In the genomic region with DNA sequence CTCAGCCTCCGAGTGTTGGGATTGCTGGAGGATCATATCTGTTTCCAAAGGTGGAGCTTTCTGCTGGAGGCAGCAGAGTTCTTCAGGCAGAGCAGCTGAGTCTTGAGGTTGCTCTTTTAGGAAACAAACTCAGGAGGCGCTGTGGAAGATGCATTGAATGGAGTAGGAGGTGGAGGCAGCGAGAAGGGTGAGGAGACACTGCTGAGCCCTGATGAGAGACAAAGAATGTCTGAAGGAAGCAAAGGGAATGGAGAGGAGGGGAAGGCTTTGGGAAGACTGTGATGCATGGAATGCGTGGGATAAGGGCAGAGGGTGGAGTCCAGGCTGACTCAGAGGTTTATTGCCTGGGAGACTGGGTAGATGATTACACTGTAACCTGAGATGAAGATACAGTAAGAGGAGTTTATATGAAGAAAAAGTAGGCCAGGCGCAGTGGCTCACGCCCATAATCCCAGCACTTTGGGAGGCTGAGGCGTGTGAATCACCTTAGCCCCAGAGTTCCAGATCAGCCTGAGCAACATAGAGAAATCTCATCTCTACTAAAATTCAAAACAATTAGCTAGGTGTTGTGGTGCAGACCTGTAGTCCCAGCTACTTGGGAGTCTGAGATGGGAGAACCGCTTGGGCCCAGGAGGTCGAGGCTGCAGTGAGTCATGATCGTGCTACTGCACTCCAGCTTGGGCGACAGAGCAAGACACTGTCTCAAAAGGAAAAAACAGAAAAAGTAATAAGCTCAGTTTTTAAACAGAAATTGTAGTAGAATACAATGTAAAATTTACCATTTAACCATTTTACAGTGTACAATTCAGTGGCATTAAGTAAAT, we compare ENCODE assay signal across 8 cellular contexts. TPM values are rescaled to one million over a fixed set of nuclear protein-coding genes. Genes with fewer than 3 reads are reported as not detected.
DNase-seq lines count a peak whose midpoint lies in the region; ATAC-seq, FAIRE-seq and TF ChIP-seq lines count a peak whose summit lies in the region.

No MANE protein-coding gene starts in this region.

- H3K36me3 ChIP-seq in ACC112 (ENCODE audit: insufficient read depth, low read length) (no peaks in the 10 kb centered on the region), SK-N-SH (replicated peaks in 1 of 2; ENCODE audit: control insufficient read depth in 1 of 2, insufficient read depth in 2 of 2, low read length in 1 of 2) (no peaks in the 10 kb centered on the region), heart right ventricle (no peaks in the 10 kb centered on the region), small intestine (ENCODE audit: control insufficient read depth in 2 of 2, insufficient read depth in 2 of 2, low read length in 2 of 2) (no peaks in the 10 kb centered on the region)

- TF ChIP-seq RAD21 in SK-N-SH (IDR thresholded peaks at IDR 0.05; ENCODE audit: low read length): no peak

- H3K27ac ChIP-seq in ACC112 (ENCODE audit: low read depth, low read length): peak overlapping the region; percentile 97
- H3K27ac ChIP-seq in SK-N-SH (ENCODE audit: low read depth in 2 of 2, low read length in 1 of 2): peak overlapping the region; percentile 64 to 98; a peak in 3 of 4 replicates
- H3K27ac ChIP-seq in heart right ventricle: peak overlapping the region in 1 of 10 donors; percentile 38
- H3K27ac ChIP-seq in small intestine (ENCODE audit: low read depth in 1 of 2, low read length in 1 of 2): peak overlapping the region; percentile 66 to 76

- ATAC-seq in heart right ventricle (peak in 5 of 8 donors; percentile 46 to 85 (median 62)), GM18870 (IDR thresholded peaks at IDR 0.05; ENCODE audit: unreplicated experiment) (no peak), HG02970 (IDR thresholded peaks at IDR 0.05; ENCODE audit: low FRiP score, unreplicated experiment) (no peak)

- TF ChIP-seq CTCF in SK-N-SH (IDR thresholded peaks at IDR 0.05) (peak; percentile 69), heart right ventricle (IDR thresholded peaks at IDR 0.05) (peak in 1 of 9 donors; percentile 16)

- intact Hi-C loops in heart right ventricle (cut with DNase I): no loop called here

- H3K4me1 ChIP-seq in ACC112 (ENCODE audit: control insufficient read depth, insufficient read depth, low read length, unreplicated experiment) (peaks cover 17% of the 10 kb centered on the region), SK-N-SH (ENCODE audit: control insufficient read depth in 1 of 2, insufficient read depth in 2 of 2, low read depth in 1 of 2, low read length in 1 of 2) (peaks cover 2 to 10% of the 10 kb centered on the region in 2 experiments; a peak in 1 of 4 replicates), heart right ventricle (peaks cover 0 to 13% (median 0%) of the 10 kb centered on the region in 9 donors), small intestine (ENCODE audit: control insufficient read depth in 2 of 2, insufficient read depth in 1 of 2, low read depth in 1 of 2, low read length in 1 of 2) (no peaks in the 10 kb centered on the region)

- peak overlapping the region; percentile 68 for H3K9ac ChIP-seq in SK-N-SH

- no peak for TF ChIP-seq EP300 in SK-N-SH (IDR thresholded peaks at IDR 0.05; ENCODE audit: borderline replicate concordance in 1 of 2, low read depth in 1 of 2, low read length in 1 of 2)

- POLR2A ChIA-PET in SK-N-SH (lab: Yijun Ruan, JAX): interaction anchor here (1.6 kb wide), 1 partner anchor 18 kb away, joined by 8 read pairs; a partner anchor contains a TSS

- CTCF ChIA-PET in SK-N-SH (lab: Yijun Ruan, JAX): interaction anchor here (0.7 kb wide), 1 partner anchor 58 kb away, joined by 3 read pairs; no protein-coding TSS in a partner anchor

- peak overlapping the region; percentile 35; the same call in 1 of the 2 replicates for H3K4me3 ChIP-seq in ACC112 (ENCODE audit: low read depth, low read length)
- peak overlapping the region in 1 of 2 experiments; percentile 33; a peak in 2 of 4 replicates for H3K4me3 ChIP-seq in SK-N-SH (ENCODE audit: low read depth in 2 of 2, low read length in 1 of 2)
- no peak overlapping the region for H3K4me3 ChIP-seq in heart right ventricle
- no peak overlapping the region for H3K4me3 ChIP-seq in small intestine (ENCODE audit: low read depth in 1 of 2, low read length in 2 of 2)

- H3K79me2 ChIP-seq in ACC112 (ENCODE audit: control insufficient read depth, insufficient read depth, low read length, unreplicated experiment) (no peaks in the 10 kb centered on the region), SK-N-SH (ENCODE audit: insufficient read depth) (no peaks in the 10 kb centered on the region)

- no peaks in the 10 kb centered on the region for H3K27me3 ChIP-seq in ACC112 (ENCODE audit: insufficient read depth, low read length)
- no peaks in the 10 kb centered on the region for H3K27me3 ChIP-seq in SK-N-SH (ENCODE audit: insufficient read depth)
- peaks cover 0 to 6% (median 0%) of the 10 kb centered on the region in 7 donors for H3K27me3 ChIP-seq in heart right ventricle
- H3K27me3 ChIP-seq in small intestine (ENCODE audit: control insufficient read depth in 2 of 2, insufficient read depth in 2 of 2, low read length in 2 of 2): no peaks in the 10 kb centered on the region

- no peaks in the 10 kb centered on the region for H3K9me2 ChIP-seq in SK-N-SH

- H2AFZ ChIP-seq in ACC112 (ENCODE audit: low read length, unreplicated experiment) (peak overlapping the region; percentile 75), SK-N-SH (ENCODE audit: low read depth) (peak overlapping the region; percentile 71)

- peaks cover 23% of the 10 kb centered on the region for H3F3A ChIP-seq in SK-N-SH (replicated peaks; ENCODE audit: insufficient read depth)

- H3K4me2 ChIP-seq in SK-N-SH: peak overlapping the region; percentile 56

- H4K20me1 ChIP-seq in SK-N-SH (ENCODE audit: insufficient read depth): no peaks in the 10 kb centered on the region

- H3K9me3 ChIP-seq in SK-N-SH: no peaks in the 10 kb centered on the region
- peaks cover 0 to 7% (median 0%) of the 10 kb centered on the region in 11 donors for H3K9me3 ChIP-seq in heart right ventricle
- no peaks in the 10 kb centered on the region for H3K9me3 ChIP-seq in small intestine (ENCODE audit: control insufficient read depth, low read depth)

- FAIRE-seq in small intestine (lab: Jason Lieb, UNC): no peak

- WGBS in SK-N-SH (ENCODE audit: low lambda C conversion rate): 18% methylated on average over 11 of the region's 11 CpGs
- WGBS in heart right ventricle, 2 donors: 62 to 64% methylated on average over 11 of the region's 11 CpGs
- 16 to 39% (median 38%) methylated on average over 11 of the region's 11 CpGs for WGBS in small intestine, 3 donors

- DNase-seq in HT1080 (ENCODE audit: low read depth) (peak; percentile 100), SK-N-SH (no peak), heart right ventricle (no peak), small intestine (peak; percentile 97), KG1 (lab: John Stamatoyannopoulos, UW) (no peak)

RNA-seq across cellular contexts. Expression of a gene that starts 17.8 kb away (rescaled TPM):
- total RNA-seq in HT1080 (2014; rRNA removed; shearing (Covaris generic)): 38.0 and 39.0 TPM in 2 replicates
- 59.5 and 74.5 TPM in 2 replicates for polyA plus RNA-seq in HT1080 (2015; cell fraction: cytosol; rRNA removed)
- polyA plus RNA-seq in HT1080 (2015; cell fraction: nucleus; rRNA removed): 37.1 and 45.0 TPM in 2 replicates
- polyA plus RNA-seq in SK-N-SH (2012; rRNA removed) (95.0 and 101 TPM in 2 replicates), heart right ventricle (10 to 100 TPM; 80.4 to 85.9 TPM), small intestine (100 to 1,000 TPM; 170 to 334 (median 314) TPM)
- 66.9 and 81.3 TPM in 2 replicates for polyA plus RNA-seq in SK-N-SH (2012; cell fraction: cytosol; rRNA removed)
- 186 and 201 TPM in 2 replicates for polyA plus RNA-seq in SK-N-SH (2012; cell fraction: nucleus; rRNA removed)
- 100 to 1,000 TPM in 1 of 10 donors, 10 to 100 TPM in 9; 53.0 to 105 (median 67.1) TPM for total RNA-seq in heart right ventricle

RNA-seq across cellular contexts. Expression of a gene that starts 18.0 kb away (rescaled TPM):
- 4.1 and 4.3 TPM in 2 replicates for total RNA-seq in HT1080 (2014; rRNA removed; shearing (Covaris generic))
- 12.6 and 13.9 TPM in 2 replicates for polyA plus RNA-seq in HT1080 (2015; cell fraction: cytosol; rRNA removed)
- 29.0 and 36.7 TPM in 2 replicates for polyA plus RNA-seq in HT1080 (2015; cell fraction: nucleus; rRNA removed)
- polyA plus RNA-seq in SK-N-SH (2012; rRNA removed) (28.5 and 31.0 TPM in 2 replicates), heart right ventricle (10 to 100 TPM in 1 of 2 donors, 1 to 10 TPM in 1; 5.2 to 18.0 TPM), small intestine (10 to 100 TPM; 10.8 to 17.4 (median 14.3) TPM)
- polyA plus RNA-seq in SK-N-SH (2012; cell fraction: cytosol; rRNA removed): 14.6 and 20.3 TPM in 2 replicates
- polyA plus RNA-seq in SK-N-SH (2012; cell fraction: nucleus; rRNA removed): 75.2 and 98.0 TPM in 2 replicates
- total RNA-seq in heart right ventricle: 1 to 10 TPM; 5.4 to 8.2 (median 7.3) TPM

RNA-seq across cellular contexts. Expression of a gene that starts 29.6 kb away (rescaled TPM):
- total RNA-seq in HT1080 (2014; rRNA removed; shearing (Covaris generic)): 38.4 and 40.0 TPM in 2 replicates
- 16.7 and 17.0 TPM in 2 replicates for polyA plus RNA-seq in HT1080 (2015; cell fraction: cytosol; rRNA removed)
- polyA plus RNA-seq in HT1080 (2015; cell fraction: nucleus; rRNA removed): 72.1 and 76.4 TPM in 2 replicates
- polyA plus RNA-seq in SK-N-SH (2012; rRNA removed): 21.9 and 23.1 TPM in 2 replicates
- 7.2 and 11.2 TPM in 2 replicates for polyA plus RNA-seq in SK-N-SH (2012; cell fraction: cytosol; rRNA removed)
- polyA plus RNA-seq in SK-N-SH (2012; cell fraction: nucleus; rRNA removed): 59.6 and 71.3 TPM in 2 replicates
- total RNA-seq in heart right ventricle: 10 to 100 TPM; 27.0 to 40.6 (median 32.7) TPM
- polyA plus RNA-seq in heart right ventricle: 10 to 100 TPM; 27.6 to 50.4 TPM
- polyA plus RNA-seq in small intestine: 10 to 100 TPM; 21.6 to 30.0 (median 28.0) TPM

RNA-seq across cellular contexts. Expression of a gene that starts 43.8 kb away (rescaled TPM):
- total RNA-seq in HT1080 (2014; rRNA removed; shearing (Covaris generic)): 3.8 and 9.3 TPM in 2 replicates
- 9.5 and 10.1 TPM in 2 replicates for polyA plus RNA-seq in HT1080 (2015; cell fraction: cytosol; rRNA removed)
- 8.1 and 9.0 TPM in 2 replicates for polyA plus RNA-seq in HT1080 (2015; cell fraction: nucleus; rRNA removed)
- polyA plus RNA-seq in SK-N-SH (2012; rRNA removed) (29.0 and 35.1 TPM in 2 replicates), heart right ventricle (under 1 TPM in 1 of 2 donors, not detected in 1; 0.28 TPM), small intestine (10 to 100 TPM in 1 of 3 donors, 1 to 10 TPM in 1, under 1 TPM in 1; 0.67 to 11.5 (median 1.1) TPM)
- 20.0 and 24.9 TPM in 2 replicates for polyA plus RNA-seq in SK-N-SH (2012; cell fraction: cytosol; rRNA removed)
- 33.8 and 38.6 TPM in 2 replicates for polyA plus RNA-seq in SK-N-SH (2012; cell fraction: nucleus; rRNA removed)
- total RNA-seq in heart right ventricle: 1 to 10 TPM in 1 of 10 donors, under 1 TPM in 5, not detected in 4; 0.20 to 1.1 (median 0.75) TPM

RNA-seq across cellular contexts. Expression of a gene that starts 44.7 kb away (rescaled TPM):
- 1.5 and 2.6 TPM in 2 replicates for total RNA-seq in HT1080 (2014; rRNA removed; shearing (Covaris generic))
- polyA plus RNA-seq in HT1080 (2015; cell fraction: cytosol; rRNA removed): 10.6 and 12.0 TPM in 2 replicates
- 31.4 and 37.9 TPM in 2 replicates for polyA plus RNA-seq in HT1080 (2015; cell fraction: nucleus; rRNA removed)
- polyA plus RNA-seq in SK-N-SH (2012; rRNA removed) (26.6 and 59.8 TPM in 2 replicates), heart right ventricle (under 1 TPM in 1 of 2 donors, not detected in 1; 0.61 TPM), small intestine (10 to 100 TPM in 1 of 3 donors, under 1 TPM in 2; 0.67 to 16.8 (median 0.81) TPM)
- polyA plus RNA-seq in SK-N-SH (2012; cell fraction: cytosol; rRNA removed): 23.2 and 39.4 TPM in 2 replicates
- 64.8 and 66.1 TPM in 2 replicates for polyA plus RNA-seq in SK-N-SH (2012; cell fraction: nucleus; rRNA removed)
- total RNA-seq in heart right ventricle: 1 to 10 TPM in 2 of 10 donors, under 1 TPM in 8; 0.17 to 1.2 (median 0.73) TPM

Comparison
In these comparisons a context has a peak if more than half of its experiments do, and no peak if none do; other contexts are left out.
1. DNase-seq: peak in HT1080 (single experiment) and small intestine (single experiment); none in SK-N-SH (single experiment), heart right ventricle (0 of 2) and KG1 (single experiment).
2. ATAC-seq: peak in heart right ventricle (5 of 8); none in GM18870 (single experiment) and HG02970 (single experiment).